In the genomic region with DNA sequence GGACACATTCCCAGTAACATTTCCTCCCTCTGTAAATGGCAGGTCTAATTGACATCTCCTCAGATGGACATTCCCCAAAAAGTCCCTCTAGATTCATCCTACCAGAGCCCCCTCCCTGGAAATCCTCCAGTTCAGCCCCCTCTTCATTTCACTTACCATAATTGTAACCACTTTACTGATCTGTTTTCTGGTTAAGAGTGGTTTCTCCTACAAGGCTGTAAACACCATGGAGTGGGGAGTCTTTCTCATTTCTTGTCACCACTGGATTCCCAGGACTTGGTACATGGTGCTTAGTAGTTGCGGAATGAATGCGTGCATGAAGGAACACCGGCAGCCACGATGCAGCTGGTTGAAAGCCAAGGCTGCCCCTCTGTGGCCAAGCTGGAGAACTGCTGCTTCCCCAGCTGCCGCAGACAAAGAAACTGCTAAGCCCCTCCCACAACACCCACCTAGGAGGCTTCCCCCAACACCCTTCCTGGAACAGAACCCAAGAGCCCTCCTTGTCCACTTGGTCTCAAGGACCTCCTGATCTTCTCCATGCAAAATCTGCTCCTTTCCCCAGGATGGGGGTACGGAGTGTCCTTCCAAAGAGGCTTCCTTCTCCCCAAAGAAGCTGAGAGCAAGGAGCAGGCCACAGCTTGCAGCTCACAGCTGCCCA, we compare ENCODE assay signal across 1 cellular context.
A peak's percentile ranks its signal among the peaks of the same experiment; 100 is the strongest.
TF ChIP-seq lines count a peak whose summit lies in the region.

No MANE protein-coding gene starts in this region.

TF ChIP-seq in K562, 482 proteins besides CTCF, POLR2A, EP300 and RAD21 (continued from another document):
- no peak for TF ChIP-seq ZKSCAN8 (CRISPR knock-in tag; IDR thresholded peaks at IDR 0.05)
- TF ChIP-seq SMAD3 (CRISPR knock-in tag; conservative IDR thresholded peaks at IDR 0.05) = peak; percentile 90
- no peak for TF ChIP-seq RBM22 (IDR thresholded peaks at IDR 0.05; ENCODE audit: low read depth, low read length, poor library complexity, severe bottlenecking)
- no peak for TF ChIP-seq ZNF146 (CRISPR knock-in tag; IDR thresholded peaks at IDR 0.05; ENCODE audit: unreplicated experiment)
- TF ChIP-seq GATAD2B (IDR thresholded peaks at IDR 0.05; ENCODE audit: borderline replicate concordance) = no peak
- no peak for TF ChIP-seq SRSF3 (IDR thresholded peaks at IDR 0.05; ENCODE audit: insufficient read depth, low read length)
- TF ChIP-seq FIP1L1 (IDR thresholded peaks at IDR 0.05; ENCODE audit: low read depth, low read length, poor library complexity, severe bottlenecking) = no peak
- TF ChIP-seq TAF1 (IDR thresholded peaks at IDR 0.05; ENCODE audit: control insufficient read depth, extremely low read depth, insufficient read depth, low read length, severe bottlenecking) = no peak
- TF ChIP-seq ZNF512 (tag; IDR thresholded peaks at IDR 0.05) = no peak
- peak; percentile 23; the same call in 1 of the 2 replicates for TF ChIP-seq NBN (IDR thresholded peaks at IDR 0.05; ENCODE audit: low read depth)
- TF ChIP-seq USF2 (CRISPR knock-in tag; IDR thresholded peaks at IDR 0.05) = no peak
- peak; percentile 100 for TF ChIP-seq SMC3 (conservative IDR thresholded peaks at IDR 0.05; ENCODE audit: insufficient read depth, low read depth, low read length)
- no peak for TF ChIP-seq RFX1 (IDR thresholded peaks at IDR 0.05)
- no peak for TF ChIP-seq ZNF76 (CRISPR knock-in tag; IDR thresholded peaks at IDR 0.05; ENCODE audit: borderline replicate concordance)
